Comparison of ENCODE assay signal across 8 cellular contexts in genomic region chr2:189440644-189440946, GRCh38. TPM values are rescaled to one million over a fixed set of nuclear protein-coding genes. Genes with fewer than 3 reads are reported as not detected.
DNase-seq lines count a peak whose midpoint lies in the region; ATAC-seq and TF ChIP-seq lines count a peak whose summit lies in the region.

No MANE protein-coding gene starts in this region.

- H4K91ac ChIP-seq in trophoblast cell (ENCODE audit: low read depth, low read length), result peak overlapping the region; percentile 89

- in situ Hi-C loops in Panc1 (cut with HindIII; ENCODE audit: low pct_unique_long_range_greater_than_20kb, low sequenced_read_pairs), result no loop called here

- no peak overlapping the region for H3K23ac ChIP-seq in trophoblast cell (ENCODE audit: low read length)

- H3K79me2 ChIP-seq in trophoblast cell (ENCODE audit: control insufficient read depth, insufficient read depth, low read length, poor library complexity), result peaks cover 7% of the 10 kb centered on the region

- H3K14ac ChIP-seq in trophoblast cell (ENCODE audit: low read length), result peak overlapping the region; percentile 90

- H3K4me3 Mint-ChIP-seq in HFFc6, result no peak overlapping the region; the same call in none of the 2 replicates

- H3K27ac ChIP-seq in Panc1 (ENCODE audit: low read length), result peak overlapping the region; percentile 88
- H3K27ac ChIP-seq in trophoblast cell (ENCODE audit: low read depth, low read length), result peak overlapping the region; percentile 87

- peak overlapping the region; percentile 99 for H3K27ac Mint-ChIP-seq in HFFc6

- H3K4me1 Mint-ChIP-seq in HFFc6 (ENCODE audit: low read depth), result peaks cover 16% of the 10 kb centered on the region

- peak overlapping the region; percentile 54 for H2AK5ac ChIP-seq in trophoblast cell (ENCODE audit: low read length)

- H2BK120ac ChIP-seq in trophoblast cell (ENCODE audit: insufficient read depth, low read length, poor library complexity), result peak overlapping the region; percentile 60

- H4K8ac ChIP-seq in trophoblast cell (ENCODE audit: low read depth, low read length), result peak overlapping the region; percentile 100

- H3K9me3 ChIP-seq in Panc1 (ENCODE audit: control insufficient read depth, insufficient read depth, low read depth, low read length), result no peaks in the 10 kb centered on the region
- no peaks in the 10 kb centered on the region for H3K9me3 ChIP-seq in trophoblast cell (ENCODE audit: insufficient read depth, low read depth, low read length)

- peak; percentile 68 for ATAC-seq in Panc1

- no peaks in the 10 kb centered on the region for H3K27me3 ChIP-seq in Panc1 (ENCODE audit: control insufficient read depth, insufficient read depth, low read length)
- H3K27me3 ChIP-seq in trophoblast cell (ENCODE audit: insufficient read depth, low read length), result no peaks in the 10 kb centered on the region

- no peak for TF ChIP-seq CTCF in GM12875 (IDR thresholded peaks at IDR 0.05; ENCODE audit: borderline replicate concordance, insufficient read depth, low read depth, low read length)
- no peak for TF ChIP-seq CTCF in HFFc6 (IDR thresholded peaks at IDR 0.05)
- no peak for TF ChIP-seq CTCF in Panc1 (IDR thresholded peaks at IDR 0.05)
- no peak for TF ChIP-seq CTCF in fibroblast of mammary gland (conservative IDR thresholded peaks at IDR 0.05; ENCODE audit: control insufficient read depth, insufficient read depth, low read depth, low read length)

- no peaks in the 10 kb centered on the region for H3K36me3 Mint-ChIP-seq in HFFc6 (ENCODE audit: low read depth)

- POLR2A ChIA-PET in Panc1 (lab: Charles Lee), result interaction anchor here (0.7 kb wide), 1 partner anchor 358 kb away, joined by 3 read pairs; no protein-coding TSS in a partner anchor

- H3K27me3 Mint-ChIP-seq in HFFc6 (ENCODE audit: insufficient read depth), result peaks cover 2% of the 10 kb centered on the region

- intact Hi-C loops in Panc1 (cut with micrococcal nuclease; ENCODE audit: unreplicated experiment), result no loop called here

- H3K4me3 ChIP-seq in GM12875 (ENCODE audit: low read depth, low read length), result peak overlapping the region; percentile 80
- H3K4me3 ChIP-seq in Panc1 (ENCODE audit: low read depth in 2 of 2, low read length in 2 of 2), result peak overlapping the region; percentile 88 to 95
- H3K4me3 ChIP-seq in fibroblast of mammary gland (ENCODE audit: control insufficient read depth, low read depth, low read length), result peak overlapping the region; percentile 95
- H3K4me3 ChIP-seq in trophoblast cell (ENCODE audit: low read depth, low read length), result peak overlapping the region; percentile 73

- H4K12ac ChIP-seq in trophoblast cell (ENCODE audit: low read depth, low read length), result peak overlapping the region; percentile 91

- BruUV-seq in Panc1 (replicated peaks; lab: Mats Ljungman, UMichigan), result TSS peak; percentile 98

- peak overlapping the region; percentile 90 for H3K4me2 ChIP-seq in trophoblast cell (ENCODE audit: low read length)

- no peak overlapping the region for H2BK12ac ChIP-seq in trophoblast cell (ENCODE audit: low read length)

- CTCF ChIA-PET in Panc1 (lab: Charles Lee), result interaction anchor here (0.6 kb wide), 1 partner anchor 1280 kb away, joined by 4 read pairs; no protein-coding TSS in a partner anchor

- H3K36me3 ChIP-seq in Panc1 (ENCODE audit: control insufficient read depth, insufficient read depth, low read length) (peaks cover 5% of the 10 kb centered on the region), trophoblast cell (ENCODE audit: control insufficient read depth in 1 of 2, insufficient read depth in 2 of 2, low read length in 2 of 2) (no peaks in the 10 kb centered on the region)

- no CpG with 5 or more reads among the region's 8 CpGs for WGBS in trophoblast cell (ENCODE audit: extremely low coverage, insufficient coverage, insufficient read length)

- no peaks in the 10 kb centered on the region for H3K9me3 Mint-ChIP-seq in HFFc6

- peak overlapping the region; percentile 91 for H2BK5ac ChIP-seq in trophoblast cell (ENCODE audit: low read depth, low read length, poor library complexity)

- H3K4me1 ChIP-seq in Panc1 (ENCODE audit: control insufficient read depth, insufficient read depth, low read length) (peaks cover 12% of the 10 kb centered on the region), trophoblast cell (ENCODE audit: control insufficient read depth in 1 of 2, insufficient read depth in 2 of 2, low read length in 2 of 2) (peaks cover 0 to 3% of the 10 kb centered on the region in 2 experiments)

- H2AFZ ChIP-seq in trophoblast cell (ENCODE audit: insufficient read depth, low read length, poor library complexity), result peak overlapping the region; percentile 97

- H3K4ac ChIP-seq in trophoblast cell (ENCODE audit: low read depth, low read length), result peak overlapping the region; percentile 93

- H3K79me1 ChIP-seq in trophoblast cell (ENCODE audit: low read length), result peaks cover 3% of the 10 kb centered on the region

- DNase-seq in HFFc6 (no peak), Panc1 (ENCODE audit: low read depth, low spot score) (no peak), fibroblast of mammary gland (ENCODE audit: low read depth) (no peak), trophoblast cell (no peak), NCI-H2227 treated with DMSO at 0.1 percent for 48 hours (lab: John Stamatoyannopoulos, UW) (no peak), germinal center (ENCODE audit: low spot score) (no peak)
- no peak for DNase-seq in stimulated activated CD4-positive, alpha-beta T cell treated with anti-CD3 and anti-CD28 coated beads, Interleukin-15, amount 100 ng/mL, for 24 hours

- peak overlapping the region; percentile 90 for H3K18ac ChIP-seq in trophoblast cell (ENCODE audit: low read length)

- H3K9ac ChIP-seq in trophoblast cell (ENCODE audit: low read length), result peak overlapping the region; percentile 92

RNA-seq across cellular contexts. Expression of gene WDR75, which starts 0.7 kb away (rescaled TPM):
- 10 to 100 TPM; 28.9 to 35.7 (median 31.0) TPM for total RNA-seq in HFFc6 (2021; fragmentation: NEBNext Ultra II Directional; extraction: Animal tissue kit (Norgen Biotek cat#: 25700))
- total RNA-seq in Panc1 (2021; ENCODE audit: unreplicated experiment), result 58.3 TPM
- polyA plus RNA-seq in Panc1 (2012; ENCODE audit: insufficient read length), result 27.0 TPM
- polyA plus RNA-seq in trophoblast cell (2013), result 28.1 and 29.2 TPM in 2 replicates
